7 cellular contexts compared by ENCODE assay signal in genomic region chr11:130181295-130182272, GRCh38. TPM values are rescaled to one million over a fixed set of nuclear protein-coding genes. Genes with fewer than 3 reads are reported as not detected.
A peak's percentile ranks its signal among the peaks of the same experiment; 100 is the strongest.
DNase-seq lines count a peak whose midpoint lies in the region; ATAC-seq and TF ChIP-seq lines count a peak whose summit lies in the region.

No MANE protein-coding gene starts in this region.

- H3K4me1 Mint-ChIP-seq in T-helper 17 cell: no peaks in the 10 kb centered on the region
- H3K4me1 Mint-ChIP-seq in stimulated activated effector memory CD8-positive, alpha-beta T cell treated with anti-CD3 and anti-CD28 coated beads, Interleukin-12 subunit alpha, Interleukin-12 subunit beta, amount 100 ng/mL, for 72 hours: no peaks in the 10 kb centered on the region

- ATAC-seq in GM21367 (IDR thresholded peaks at IDR 0.05; ENCODE audit: unreplicated experiment) (peak; percentile 59), T-helper 17 cell (peak; percentile 30), left colon (peak; percentile 65), GM19328 (IDR thresholded peaks at IDR 0.05; ENCODE audit: unreplicated experiment) (no peak)
- ATAC-seq in stimulated activated effector memory CD8-positive, alpha-beta T cell treated with anti-CD3 and anti-CD28 coated beads, Interleukin-12 subunit alpha, Interleukin-12 subunit beta, amount 100 ng/mL, for 72 hours: no peak

- no peaks in the 10 kb centered on the region for H3K9me3 Mint-ChIP-seq in stimulated activated effector memory CD8-positive, alpha-beta T cell treated with anti-CD3 and anti-CD28 coated beads, Interleukin-12 subunit alpha, Interleukin-12 subunit beta, amount 100 ng/mL, for 72 hours

- H3K79me2 ChIP-seq in MM.1S (ENCODE audit: low read length): peaks cover 94% of the 10 kb centered on the region

- peaks cover 53% of the 10 kb centered on the region for H3K4me1 ChIP-seq in MM.1S (ENCODE audit: low read length)

- H3K4me2 ChIP-seq in MM.1S (ENCODE audit: low read depth, low read length): peak overlapping the region; percentile 93

- no peak overlapping the region; the same call in 1 of the 2 replicates for H2AFZ ChIP-seq in MM.1S (ENCODE audit: low read length)

- H4K20me1 ChIP-seq in MM.1S (ENCODE audit: insufficient read depth, low read length): no peaks in the 10 kb centered on the region

- H3F3A ChIP-seq in MM.1S (ENCODE audit: insufficient read depth, low read length): peaks cover 51% of the 10 kb centered on the region

- no peak overlapping the region for H3K27ac Mint-ChIP-seq in T-helper 17 cell
- H3K27ac Mint-ChIP-seq in stimulated activated effector memory CD8-positive, alpha-beta T cell treated with anti-CD3 and anti-CD28 coated beads, Interleukin-12 subunit alpha, Interleukin-12 subunit beta, amount 100 ng/mL, for 72 hours: no peak overlapping the region

- H3K9ac ChIP-seq in MM.1S (ENCODE audit: low read length): peak overlapping the region; percentile 61

- peak overlapping the region; percentile 95 for H3K27ac ChIP-seq in MM.1S (ENCODE audit: low read length)

- intact Hi-C loops in left colon (cut with DNase I, micrococcal nuclease): no loop called here

- no peaks in the 10 kb centered on the region for H3K9me2 ChIP-seq in MM.1S (replicated peaks; ENCODE audit: insufficient read depth, low read length)

- no peaks in the 10 kb centered on the region for H3K27me3 ChIP-seq in MM.1S (replicated peaks; ENCODE audit: insufficient read depth, low read length)

- H3K36me3 ChIP-seq in MM.1S (replicated peaks; ENCODE audit: insufficient read depth, low read length): no peaks in the 10 kb centered on the region

- DNase-seq in MM.1S (peak; percentile 89), T-helper 17 cell (no peak), left colon (peak; percentile 76 to 83), OCI-M2 (lab: John Stamatoyannopoulos, UW; ENCODE audit: unreplicated experiment) (no peak)
- no peak for DNase-seq in stimulated activated effector memory CD8-positive, alpha-beta T cell treated with anti-CD3 and anti-CD28 coated beads, Interleukin-12 subunit alpha, Interleukin-12 subunit beta, amount 100 ng/mL, for 72 hours (ENCODE audit: low spot score in 2 of 2)

- H3K36me3 Mint-ChIP-seq in T-helper 17 cell (ENCODE audit: low read depth): no peaks in the 10 kb centered on the region
- no peaks in the 10 kb centered on the region for H3K36me3 Mint-ChIP-seq in stimulated activated effector memory CD8-positive, alpha-beta T cell treated with anti-CD3 and anti-CD28 coated beads, Interleukin-12 subunit alpha, Interleukin-12 subunit beta, amount 100 ng/mL, for 72 hours

- no peak for TF ChIP-seq CTCF in MM.1S (IDR thresholded peaks at IDR 0.05; ENCODE audit: low read length)

- H3K4me3 Mint-ChIP-seq in T-helper 17 cell: no peak overlapping the region
- no peak overlapping the region for H3K4me3 Mint-ChIP-seq in stimulated activated effector memory CD8-positive, alpha-beta T cell treated with anti-CD3 and anti-CD28 coated beads, Interleukin-12 subunit alpha, Interleukin-12 subunit beta, amount 100 ng/mL, for 72 hours

- H3K4me3 ChIP-seq in MM.1S (ENCODE audit: low read length): peak overlapping the region; percentile 45

- peaks cover 26% of the 10 kb centered on the region for H3K27me3 Mint-ChIP-seq in T-helper 17 cell

- H3K9me3 ChIP-seq in MM.1S (replicated peaks; ENCODE audit: insufficient read depth, low read length) (no peaks in the 10 kb centered on the region), T-helper 17 cell (ENCODE audit: control insufficient read depth, low read length, poor library complexity, severe bottlenecking) (no peaks in the 10 kb centered on the region)

RNA-seq across cellular contexts. Expression of gene ST14, which starts 22.0 kb away (rescaled TPM):
- 1 to 10 TPM in 1 of 2 donors, under 1 TPM in 1; 0.81 to 1.1 TPM for total RNA-seq in T-helper 17 cell
- 100 to 1,000 TPM; 499 to 535 TPM for total RNA-seq in left colon

Comparison
In these comparisons a context has a peak if more than half of its experiments do, and no peak if none do; other contexts are left out.
1. ATAC-seq: peak in GM21367 (single experiment), T-helper 17 cell (single experiment) and left colon (single experiment); none in GM19328 (single experiment) and stimulated activated effector memory CD8-positive, alpha-beta T cell treated with anti-CD3 and anti-CD28 coated beads, Interleukin-12 subunit alpha, Interleukin-12 subunit beta, amount 100 ng/mL, for 72 hours (single experiment).
2. DNase-seq: peak in MM.1S (single experiment) and left colon (2 of 2); none in T-helper 17 cell (0 of 3), OCI-M2 (single experiment) and stimulated activated effector memory CD8-positive, alpha-beta T cell treated with anti-CD3 and anti-CD28 coated beads, Interleukin-12 subunit alpha, Interleukin-12 subunit beta, amount 100 ng/mL, for 72 hours (0 of 2).
3. RNA of gene ST14, which starts 22.0 kb away (total RNA-seq): 499 to 535 TPM in left colon; 0.81 to 1.1 TPM in T-helper 17 cell; every median in the first group is over 100 times any median in the second.